ENCODE assay signal across 8 cellular contexts in genomic region chr11:22666700-22667439, GRCh38. TPM values are rescaled to one million over a fixed set of nuclear protein-coding genes. Genes with fewer than 3 reads are reported as not detected.
DNase-seq lines count a peak whose midpoint lies in the region; ATAC-seq and TF ChIP-seq lines count a peak whose summit lies in the region.

No MANE protein-coding gene starts in this region.

- peaks cover 9 to 24% (median 13%) of the 10 kb centered on the region in 7 donors for H3K4me1 Mint-ChIP-seq in naive thymus-derived CD4-positive, alpha-beta T cell

- 3 to 4% methylated on average over 40 of the region's 40 CpGs for WGBS in esophagus, 2 donors
- 11 to 13% methylated on average over 15 to 40 of the region's 40 CpGs for WGBS in transverse colon (ENCODE audit: low coverage in 1 of 2), 2 donors

- no peak for TF ChIP-seq POLR2A in transverse colon (IDR thresholded peaks at IDR 0.05)

- H3K9me3 Mint-ChIP-seq in naive thymus-derived CD4-positive, alpha-beta T cell, result peaks cover 0 to 1% (median 0%) of the 10 kb centered on the region in 11 donors

- peaks cover 60 to 67% (median 66%) of the 10 kb centered on the region in 5 donors for H3K27me3 Mint-ChIP-seq in naive thymus-derived CD4-positive, alpha-beta T cell

- H3K4me3 ChIP-seq in esophagus (ENCODE audit: low read depth in 1 of 2, low read length in 2 of 2) (peak overlapping the region; percentile 39 to 56), transverse colon (peak overlapping the region in 3 of 4 donors; percentile 28 to 50 (median 42))
- H3K4me3 ChIP-seq in naive thymus-derived CD4-positive, alpha-beta T cell (ENCODE audit: low read length), result no peak overlapping the region

- H3K27ac ChIP-seq in esophagus (ENCODE audit: low read depth in 2 of 2, low read length in 1 of 2) (no peak overlapping the region), transverse colon (no peak overlapping the region)
- H3K27ac ChIP-seq in naive thymus-derived CD4-positive, alpha-beta T cell (ENCODE audit: low read depth, low read length), result no peak overlapping the region

- ATAC-seq in HG02759 (IDR thresholded peaks at IDR 0.05; ENCODE audit: unreplicated experiment), result peak; percentile 74
- peak; percentile 31 for ATAC-seq in naive thymus-derived CD4-positive, alpha-beta T cell

- H3K36me3 ChIP-seq in esophagus (ENCODE audit: control insufficient read depth in 2 of 2, insufficient read depth in 2 of 2, low read length in 1 of 2), result no peaks in the 10 kb centered on the region
- no peaks in the 10 kb centered on the region for H3K36me3 ChIP-seq in naive thymus-derived CD4-positive, alpha-beta T cell (ENCODE audit: control insufficient read depth in 2 of 3, insufficient read depth in 3 of 3, low read length in 3 of 3)
- no peaks in the 10 kb centered on the region for H3K36me3 ChIP-seq in transverse colon

- H3K4me1 ChIP-seq in esophagus (ENCODE audit: control insufficient read depth in 2 of 2, insufficient read depth in 2 of 2, low read length in 1 of 2) (peaks cover 2 to 3% of the 10 kb centered on the region in 2 donors), transverse colon (peaks cover 0 to 11% (median 7%) of the 10 kb centered on the region in 4 donors)
- H3K4me1 ChIP-seq in naive thymus-derived CD4-positive, alpha-beta T cell (ENCODE audit: control insufficient read depth in 2 of 2, insufficient read depth in 2 of 2, low read length in 2 of 2), result peaks cover 0 to 5% of the 10 kb centered on the region in 2 donors

- TF ChIP-seq CTCF in transverse colon (IDR thresholded peaks at IDR 0.05), result no peak

- no peaks in the 10 kb centered on the region for H3K36me3 Mint-ChIP-seq in naive thymus-derived CD4-positive, alpha-beta T cell

- CTCF ChIA-PET in naive thymus-derived CD4-positive, alpha-beta T cell (lab: Charles Lee), result interaction anchor here (1.2 kb wide), 1 partner anchor 121 kb away, joined by 3 read pairs; no protein-coding TSS in a partner anchor

- in situ Hi-C loops in transverse colon (cut with MboI; ENCODE audit: low pct_ligation_motif_present in 1 of 4, low pct_unique_long_range_greater_than_20kb in 1 of 4, low sequenced_read_pairs in 3 of 4), result no loop called here

- no peak for TF ChIP-seq EP300 in transverse colon (IDR thresholded peaks at IDR 0.05; ENCODE audit: low read depth)

- peak overlapping the region; percentile 49 to 94 (median 73) for H3K4me3 Mint-ChIP-seq in naive thymus-derived CD4-positive, alpha-beta T cell

- intact Hi-C loops in naive thymus-derived CD4-positive, alpha-beta T cell (cut with micrococcal nuclease), result loop anchor here in 1 of 2 donors (2.0 kb wide), 1 partner anchor 42 kb away; the partner anchor contains the start of gene FANCF
- intact Hi-C loops in transverse colon (cut with DNase I; ENCODE audit: low total_unique reads), result no loop called here

- DNase-seq in DMS 273 (lab: John Stamatoyannopoulos, UW; ENCODE audit: unreplicated experiment) (peak; percentile 81), DMS 273 treated with DMSO at 0.1 percent for 48 hours (lab: John Stamatoyannopoulos, UW) (no peak), SK-N-DZ (ENCODE audit: low spot score) (peak; percentile 56), transverse colon (peak; percentile 20), NAMALWA (ENCODE audit: low spot score) (no peak)
- peak in 4 of 9 donors; percentile 11 to 32 (median 20) for DNase-seq in naive thymus-derived CD4-positive, alpha-beta T cell

- H3K9me3 ChIP-seq in esophagus (ENCODE audit: control insufficient read depth in 2 of 2, insufficient read depth in 1 of 2, low read depth in 1 of 2, low read length in 1 of 2) (no peaks in the 10 kb centered on the region), transverse colon (no peaks in the 10 kb centered on the region)
- no peaks in the 10 kb centered on the region for H3K9me3 ChIP-seq in naive thymus-derived CD4-positive, alpha-beta T cell (ENCODE audit: control insufficient read depth in 2 of 3, low read length in 3 of 3)

- peaks cover 0 to 4% of the 10 kb centered on the region in 2 donors for H3K27me3 ChIP-seq in esophagus (ENCODE audit: control insufficient read depth in 1 of 2, insufficient read depth in 2 of 2, low read length in 2 of 2)
- H3K27me3 ChIP-seq in naive thymus-derived CD4-positive, alpha-beta T cell (ENCODE audit: control insufficient read depth in 2 of 2, insufficient read depth in 2 of 2, low read length in 2 of 2), result peaks cover 5 to 7% of the 10 kb centered on the region in 2 donors
- peaks cover 64% of the 10 kb centered on the region for H3K27me3 ChIP-seq in transverse colon

- H3K27ac Mint-ChIP-seq in naive thymus-derived CD4-positive, alpha-beta T cell, result no peak overlapping the region

- POLR2A ChIA-PET in naive thymus-derived CD4-positive, alpha-beta T cell (lab: Charles Lee), result no interaction called here

RNA-seq across cellular contexts. Expression of gene GAS2, which starts 0.5 kb away (rescaled TPM):
- 0.43 and 4.6 TPM in 2 replicates for polyA plus RNA-seq in SK-N-DZ (2014; cell fraction: cytosol; rRNA removed)
- 1.6 and 2.7 TPM in 2 replicates for polyA plus RNA-seq in SK-N-DZ (2014; cell fraction: nucleus; rRNA removed)
- polyA plus RNA-seq in esophagus, result under 1 TPM; 0.43 to 0.46 TPM
- 1 to 10 TPM; 2.2 to 5.6 (median 4.0) TPM for total RNA-seq in naive thymus-derived CD4-positive, alpha-beta T cell
- polyA plus RNA-seq in naive thymus-derived CD4-positive, alpha-beta T cell, result 1 to 10 TPM; 4.5 to 5.6 TPM
- total RNA-seq in transverse colon, result 1 to 10 TPM in 3 of 4 donors, not detected in 1; 2.2 to 8.3 (median 4.2) TPM

RNA-seq across cellular contexts. Expression of gene FANCF, which starts 41.2 kb away (rescaled TPM):
- polyA plus RNA-seq in SK-N-DZ (2014; cell fraction: cytosol; rRNA removed), result 22.1 and 23.1 TPM in 2 replicates
- polyA plus RNA-seq in SK-N-DZ (2014; cell fraction: nucleus; rRNA removed), result 7.0 and 7.9 TPM in 2 replicates
- polyA plus RNA-seq in esophagus, result 1 to 10 TPM; 3.7 to 4.6 TPM
- total RNA-seq in naive thymus-derived CD4-positive, alpha-beta T cell, result 10 to 100 TPM in 3 of 5 experiments, 1 to 10 TPM in 2; 7.4 to 22.6 (median 19.5) TPM
- 10 to 100 TPM; 21.8 to 25.1 TPM for polyA plus RNA-seq in naive thymus-derived CD4-positive, alpha-beta T cell
- total RNA-seq in transverse colon, result 10 to 100 TPM in 1 of 4 donors, 1 to 10 TPM in 3; 2.2 to 10.9 (median 7.0) TPM

Comparison
In these comparisons a context has a peak if more than half of its experiments do, and no peak if none do; other contexts are left out.
1. DNase-seq: peak in DMS 273 (single experiment), SK-N-DZ (single experiment) and transverse colon (single experiment); none in DMS 273 treated with DMSO at 0.1 percent for 48 hours (single experiment) and NAMALWA (single experiment).